8 cellular contexts compared by ENCODE assay signal in the genomic region with DNA sequence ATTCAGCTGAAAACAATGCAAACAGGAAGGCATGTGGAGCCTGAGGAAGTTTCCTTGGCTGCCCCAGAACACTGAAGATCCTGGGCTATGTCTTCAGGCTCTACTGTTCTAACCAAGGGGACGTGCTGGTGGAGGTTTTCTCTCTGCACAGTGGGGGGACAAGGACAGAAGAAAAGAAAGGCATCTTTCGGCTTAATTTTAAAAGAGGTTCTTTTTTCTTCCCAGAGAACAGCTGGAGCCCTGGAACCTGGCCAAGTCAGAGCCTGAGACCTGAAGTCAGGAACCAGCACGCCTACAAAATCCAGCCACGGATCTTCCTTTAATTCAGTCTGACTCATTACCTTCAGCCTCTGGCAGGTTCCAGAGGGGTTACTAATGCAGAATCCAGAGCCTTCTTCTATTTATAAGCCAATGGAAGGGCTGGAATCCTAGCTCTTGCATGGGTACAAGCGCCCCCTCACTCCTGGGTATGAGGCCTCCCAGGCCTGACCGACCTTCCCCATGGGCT. TPM values are rescaled to one million over a fixed set of nuclear protein-coding genes. Genes with fewer than 3 reads are reported as not detected.
A peak's percentile ranks its signal among the peaks of the same experiment; 100 is the strongest.
DNase-seq lines count a peak whose midpoint lies in the region; ATAC-seq and TF ChIP-seq lines count a peak whose summit lies in the region.

No MANE protein-coding gene starts in this region.

- peak overlapping the region; percentile 49 for H3K27ac ChIP-seq in substantia nigra (ENCODE audit: low read depth, low read length, poor library complexity, severe bottlenecking)

- intact Hi-C loops in left cardiac atrium (cut with DNase I), result no loop called here

- TF ChIP-seq CTCF in HFF-Myc (IDR thresholded peaks at IDR 0.05; ENCODE audit: low read depth, low read length, missing control alignments), result no peak

- no peak overlapping the region for H3K4me3 ChIP-seq in HFF-Myc (replicated peaks; ENCODE audit: low read depth, low read length)

- ATAC-seq in left cardiac atrium, result peak in 1 of 2 donors; percentile 75
- no peak for ATAC-seq in HG03442 (IDR thresholded peaks at IDR 0.05; ENCODE audit: unreplicated experiment)
- no peak for ATAC-seq in activated CD4-positive, CD25-positive, alpha-beta regulatory T cell treated with anti-CD3 and anti-CD28 coated beads, Interleukin-2, amount 50 U/mL, for 24 hours

- peak; percentile 83 for DNase-seq in HFF-Myc (ENCODE audit: extremely low read depth, low read depth)
- DNase-seq in SW 1271 (lab: John Stamatoyannopoulos, UW), result peak; percentile 85 to 87
- peak; percentile 73 for DNase-seq in left cardiac atrium
- peak in 1 of 49 donors; percentile 86 for DNase-seq in substantia nigra (lab: John Stamatoyannopoulos, UW)
- DNase-seq in activated CD8-positive, alpha-beta memory T cell treated with anti-CD3 and anti-CD28 coated beads, Interleukin-2, amount 50 U/mL, for 48 hours, result no peak
- no peak for DNase-seq in activated CD4-positive, alpha-beta T cell treated with anti-CD3 and anti-CD28 coated beads, Interleukin-2, amount 50 U/mL, for 48 hours

RNA-seq across cellular contexts. Expression of a gene that starts 19.8 kb away (rescaled TPM):
- 10 to 100 TPM; 32.2 to 34.1 TPM for total RNA-seq in left cardiac atrium

RNA-seq across cellular contexts. Expression of a gene that starts 52.9 kb away (rescaled TPM):
- total RNA-seq in left cardiac atrium, result 10 to 100 TPM; 27.1 to 31.2 TPM

RNA-seq across cellular contexts. Expression of a gene that starts 53.0 kb away (rescaled TPM):
- total RNA-seq in left cardiac atrium, result 10 to 100 TPM; 14.9 to 19.1 TPM

Comparison
In these comparisons a context has a peak if more than half of its experiments do, and no peak if none do; other contexts are left out.
1. DNase-seq: peak in HFF-Myc (single experiment), SW 1271 (2 of 2) and left cardiac atrium (single experiment); none in activated CD8-positive, alpha-beta memory T cell treated with anti-CD3 and anti-CD28 coated beads, Interleukin-2, amount 50 U/mL, for 48 hours (single experiment) and activated CD4-positive, alpha-beta T cell treated with anti-CD3 and anti-CD28 coated beads, Interleukin-2, amount 50 U/mL, for 48 hours (0 of 2).